In genomic region chr19:14529254-14530004, GRCh38 we compare ENCODE assay signal across 1 cellular context.
TF ChIP-seq lines count a peak whose summit lies in the region.

TSS of gene TECR (plus strand) at chr19:14529594. CDS start at chr19:14529697, 103 bp downstream.

TF ChIP-seq in HepG2, 621 proteins besides CTCF, POLR2A, EP300 and RAD21 (continued from another document and continues in another):
- TF ChIP-seq PCBP2 (optimal IDR thresholded peaks at IDR 0.05; ENCODE audit: low read depth, low read length, poor library complexity, severe bottlenecking) (no peak), MBNL3 (CRISPR knock-in tag; conservative IDR thresholded peaks at IDR 0.05) (no peak), RFXANK (CRISPR knock-in tag; IDR thresholded peaks at IDR 0.05) (no peak), ZNF772 (CRISPR knock-in tag; IDR thresholded peaks at IDR 0.05) (peak; percentile 68; the same call in 1 of the 2 replicates), ZNF713 (CRISPR knock-in tag; IDR thresholded peaks at IDR 0.05) (no peak), ZNF549 (CRISPR knock-in tag; IDR thresholded peaks at IDR 0.05) (no peak), ZNF766 (CRISPR knock-in tag; IDR thresholded peaks at IDR 0.05; ENCODE audit: borderline replicate concordance) (no peak), CC2D1A (CRISPR knock-in tag; IDR thresholded peaks at IDR 0.05) (no peak), DR1 (CRISPR knock-in tag; IDR thresholded peaks at IDR 0.05) (peak; percentile 100), ZNF230 (CRISPR knock-in tag; IDR thresholded peaks at IDR 0.05) (peak; percentile 95), NCOR1 (IDR thresholded peaks at IDR 0.05; ENCODE audit: borderline replicate concordance, low read length) (peak; percentile 17; the same call in 1 of the 2 replicates), RFX1 (IDR thresholded peaks at IDR 0.05) (peak; percentile 87), KMT2A (CRISPR knock-in tag; IDR thresholded peaks at IDR 0.05) (peak; percentile 70), RERE (CRISPR knock-in tag; IDR thresholded peaks at IDR 0.05; ENCODE audit: low read depth) (no peak), EHMT2 (IDR thresholded peaks at IDR 0.05; ENCODE audit: borderline replicate concordance, low read depth, low read length) (no peak), LRRFIP1 (CRISPR knock-in tag; conservative IDR thresholded peaks at IDR 0.05) (no peak), ZNF670 (CRISPR knock-in tag; IDR thresholded peaks at IDR 0.05; ENCODE audit: borderline replicate concordance) (no peak), ZNF777 (CRISPR knock-in tag; IDR thresholded peaks at IDR 0.05) (no peak), MIXL1 (CRISPR knock-in tag; IDR thresholded peaks at IDR 0.05) (peak; percentile 32; the same call in 1 of the 2 replicates), ZFP1 (CRISPR knock-in tag; IDR thresholded peaks at IDR 0.05) (no peak), TIGD3 (CRISPR knock-in tag; IDR thresholded peaks at IDR 0.05; ENCODE audit: borderline replicate concordance) (peak; percentile 82; the same call in 1 of the 2 replicates), TFE3 (CRISPR knock-in tag; IDR thresholded peaks at IDR 0.05) (no peak; the same call in 1 of the 2 replicates), ZBTB39 (CRISPR knock-in tag; IDR thresholded peaks at IDR 0.05) (no peak), ZNF232 (CRISPR knock-in tag; IDR thresholded peaks at IDR 0.05; ENCODE audit: borderline replicate concordance) (no peak), SRSF1 (optimal IDR thresholded peaks at IDR 0.05; ENCODE audit: low read depth, low read length) (peak; percentile 44), ZNF251 (CRISPR knock-in tag; IDR thresholded peaks at IDR 0.05) (no peak), AHR (CRISPR knock-in tag; IDR thresholded peaks at IDR 0.05) (no peak), ETV5 (CRISPR knock-in tag; IDR thresholded peaks at IDR 0.05; ENCODE audit: borderline replicate concordance) (no peak), TARDBP (CRISPR knock-in tag; IDR thresholded peaks at IDR 0.05) (peak; percentile 53; the same call in 1 of the 2 replicates), TFAP4 (IDR thresholded peaks at IDR 0.05; ENCODE audit: borderline replicate concordance, low read depth) (no peak), NFE2 (CRISPR knock-in tag; IDR thresholded peaks at IDR 0.05) (no peak), ZNF329 (CRISPR knock-in tag; IDR thresholded peaks at IDR 0.05; ENCODE audit: low read depth) (no peak), ZNF224 (CRISPR knock-in tag; IDR thresholded peaks at IDR 0.05) (no peak), ZNF75D (CRISPR knock-in tag; IDR thresholded peaks at IDR 0.05; ENCODE audit: borderline replicate concordance) (no peak), RFX3 (CRISPR knock-in tag; IDR thresholded peaks at IDR 0.05) (peak; percentile 72), E2F1 (CRISPR knock-in tag; IDR thresholded peaks at IDR 0.05) (peak; percentile 88), TBX2 (CRISPR knock-in tag; IDR thresholded peaks at IDR 0.05; ENCODE audit: borderline replicate concordance) (peak; percentile 76; the same call in 1 of the 2 replicates), ZNF607 (CRISPR knock-in tag; IDR thresholded peaks at IDR 0.05; ENCODE audit: borderline replicate concordance) (peak; percentile 96; the same call in 1 of the 2 replicates), KDM4B (CRISPR knock-in tag; IDR thresholded peaks at IDR 0.05) (no peak), PRMT3 (CRISPR knock-in tag; IDR thresholded peaks at IDR 0.05; ENCODE audit: borderline replicate concordance, low read depth) (no peak), TEAD2 (CRISPR knock-in tag; IDR thresholded peaks at IDR 0.05) (no peak), ZNF496 (CRISPR knock-in tag; IDR thresholded peaks at IDR 0.05; ENCODE audit: insufficient replicate concordance) (no peak), SAFB2 (CRISPR knock-in tag; IDR thresholded peaks at IDR 0.05; ENCODE audit: borderline replicate concordance, low read depth) (no peak; the same call in 1 of the 2 replicates), RBFOX2 (IDR thresholded peaks at IDR 0.05; ENCODE audit: low read depth, low read length) (peak; percentile 97), MAFG (CRISPR knock-in tag; IDR thresholded peaks at IDR 0.05) (no peak), POLR2G (IDR thresholded peaks at IDR 0.05; ENCODE audit: low read depth, low read length) (peak; percentile 95), SOX5 (CRISPR knock-in tag; IDR thresholded peaks at IDR 0.05; ENCODE audit: borderline replicate concordance) (peak; percentile 48; the same call in 1 of the 2 replicates), ZNF282 (IDR thresholded peaks at IDR 0.05; ENCODE audit: partially characterized antibody) (no peak), NR2F6 (IDR thresholded peaks at IDR 0.05) (no peak), NR2F6 (CRISPR knock-in tag; IDR thresholded peaks at IDR 0.05) (no peak), ZBTB46 (CRISPR knock-in tag; IDR thresholded peaks at IDR 0.05; ENCODE audit: borderline replicate concordance) (no peak), PHF21A (CRISPR knock-in tag; IDR thresholded peaks at IDR 0.05) (peak; percentile 90), MYNN (CRISPR knock-in tag; IDR thresholded peaks at IDR 0.05; ENCODE audit: low read depth) (no peak), NFE2L2 (IDR thresholded peaks at IDR 0.05; ENCODE audit: low read length) (no peak), TOPORS (CRISPR knock-in tag; IDR thresholded peaks at IDR 0.05) (0 out of 2 replicates have a peak, but pooled peaks have one; percentile 66)
